1 cellular context compared by ENCODE assay signal in genomic region chr22:18170284-18170683, GRCh38. TPM values are rescaled to one million over a fixed set of nuclear protein-coding genes. Genes with fewer than 3 reads are reported as not detected.
"Had no signal": no experiment of that assay in that cellular context is flagged by ENCODE, and none has a peak within 500 bp of the region (broad histone marks: within the 10 kb centered on the region; RNA-seq: fewer than 3 reads in every experiment).

No MANE protein-coding gene starts in this region.

RNA-seq across cellular contexts. Expression of gene TUBA8, which starts 59.7 kb away (rescaled TPM):
- total RNA-seq: ascending aorta had no signal
